13 cellular contexts compared by ENCODE assay signal in the genomic region with DNA sequence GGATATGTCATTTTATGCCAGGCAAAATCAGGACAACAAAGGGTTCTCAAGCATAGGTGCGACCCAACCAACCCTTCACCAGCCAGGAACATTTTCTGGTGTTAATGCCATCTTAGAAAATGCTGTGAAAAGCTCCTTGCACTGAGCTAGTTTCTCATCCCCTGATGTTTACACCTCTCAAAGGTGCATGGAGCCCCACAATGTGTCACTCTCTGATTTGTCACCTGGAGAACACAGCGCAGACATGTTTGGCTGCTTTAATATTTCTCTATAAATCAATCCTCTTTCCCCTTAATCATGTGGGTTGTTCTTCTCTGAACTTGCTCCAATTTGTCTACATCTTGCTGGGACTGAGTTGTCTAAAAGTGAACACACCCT.
DNase-seq lines count a peak whose midpoint lies in the region; ATAC-seq and TF ChIP-seq lines count a peak whose summit lies in the region.
"Had no signal": no experiment of that assay in that cellular context is flagged by ENCODE, and none has a peak within 500 bp of the region (broad histone marks: within the 10 kb centered on the region; RNA-seq: fewer than 3 reads in every experiment).

No MANE protein-coding gene starts in this region.

- peaks cover 15 to 38% of the 10 kb centered on the region in 2 donors for H3K27me3 Mint-ChIP-seq in natural killer cell (ENCODE audit: low read depth in 2 of 2)
- H3K27me3 Mint-ChIP-seq in natural killer cell treated with Interleukin-12 subunit alpha and Interleukin-12 subunit beta and Interleukin-15 and Interleukin-18, amount 100 ng/mL, for 72 hours, result peaks cover 22 to 44% of the 10 kb centered on the region in 2 donors
- H3K27me3 Mint-ChIP-seq in T-cell, result peaks cover 0 to 6% of the 10 kb centered on the region in 2 donors

- POLR2A ChIA-PET in T-cell (lab: Charles Lee), result interaction anchor here in 1 of 2 donors (0.5 kb wide), 1 partner anchor 911 kb away, joined by 3 read pairs; no protein-coding TSS in a partner anchor

- intact Hi-C loops in natural killer cell (cut with micrococcal nuclease), result loop anchor here (2.0 kb wide), 1 partner anchor 974 kb away; no protein-coding TSS in a partner anchor
- intact Hi-C loops in esophagus squamous epithelium (cut with DNase I), result no loop called here

- H3K36me3 Mint-ChIP-seq in natural killer cell (no peaks in the 10 kb centered on the region), T-cell (no peaks in the 10 kb centered on the region)
- H3K36me3 Mint-ChIP-seq in natural killer cell treated with Interleukin-12 subunit alpha and Interleukin-12 subunit beta and Interleukin-15 and Interleukin-18, amount 100 ng/mL, for 72 hours, result no peaks in the 10 kb centered on the region
- H3K36me3 Mint-ChIP-seq: brain had no signal

- ATAC-seq in natural killer cell (no peak), T-cell (replicated peaks in 1 of 4) (peak in 2 of 4 experiments; percentile 13 to 22), HG03378 (IDR thresholded peaks at IDR 0.05; ENCODE audit: unreplicated experiment) (no peak)
- ATAC-seq in natural killer cell treated with Interleukin-12 subunit alpha and Interleukin-12 subunit beta and Interleukin-15 and Interleukin-18, amount 100 ng/mL, for 72 hours, result no peak

- H3K4me1 Mint-ChIP-seq in natural killer cell (no peaks in the 10 kb centered on the region), T-cell (peaks cover 29 to 43% (median 29%) of the 10 kb centered on the region in 3 donors)
- H3K4me1 Mint-ChIP-seq in natural killer cell treated with Interleukin-12 subunit alpha and Interleukin-12 subunit beta and Interleukin-15 and Interleukin-18, amount 100 ng/mL, for 72 hours (ENCODE audit: low read depth in 2 of 2), result peaks cover 3 to 13% of the 10 kb centered on the region in 2 donors

- no peak for TF ChIP-seq POLR2A in esophagus squamous epithelium (IDR thresholded peaks at IDR 0.05)
- no peak for TF ChIP-seq POLR2A in suprapubic skin (IDR thresholded peaks at IDR 0.05)

- no peaks in the 10 kb centered on the region for H3K27me3 ChIP-seq in esophagus squamous epithelium
- no peaks in the 10 kb centered on the region for H3K27me3 ChIP-seq in suprapubic skin

- H3K4me1 ChIP-seq in esophagus squamous epithelium (peaks cover 0 to 25% (median 4%) of the 10 kb centered on the region in 3 donors), suprapubic skin (peaks cover 15% of the 10 kb centered on the region)

- WGBS in esophagus squamous epithelium, 2 donors, result 81 to 85% methylated on average over 2 of the region's 2 CpGs
- 53% methylated on average over 2 of the region's 2 CpGs for WGBS in suprapubic skin

- H3K4me3 Mint-ChIP-seq in natural killer cell (peak overlapping the region; percentile 17), T-cell (peak overlapping the region; percentile 62 to 64 (median 63))
- H3K4me3 Mint-ChIP-seq in natural killer cell treated with Interleukin-12 subunit alpha and Interleukin-12 subunit beta and Interleukin-15 and Interleukin-18, amount 100 ng/mL, for 72 hours, result no peak overlapping the region
- H3K4me3 Mint-ChIP-seq: dendritic cell treated with granulocyte-macrophage colony-stimulating factor and Interleukin-4, amounts not matched to agents 40 ng/mL and 50 ng/mL, for 4 days had no signal

- H3K9me3 Mint-ChIP-seq in natural killer cell (no peaks in the 10 kb centered on the region), T-cell (no peaks in the 10 kb centered on the region)
- H3K9me3 Mint-ChIP-seq in natural killer cell treated with Interleukin-12 subunit alpha and Interleukin-12 subunit beta and Interleukin-15 and Interleukin-18, amount 100 ng/mL, for 72 hours, result no peaks in the 10 kb centered on the region
- H3K9me3 Mint-ChIP-seq: dendritic cell treated with granulocyte-macrophage colony-stimulating factor and Interleukin-4, amounts not matched to agents 40 ng/mL and 50 ng/mL, for 4 days had no signal

- no peaks in the 10 kb centered on the region for H3K9me3 ChIP-seq in esophagus squamous epithelium
- no peaks in the 10 kb centered on the region for H3K9me3 ChIP-seq in suprapubic skin

- CTCF ChIA-PET in T-cell (lab: Charles Lee), result interaction anchor here (0.6 to 2.7 kb wide), 8 partner anchors 8 to 971 kb away, joined by 3 to 20 read pairs (median 4); no protein-coding TSS in a partner anchor

- H3K4me3 ChIP-seq in esophagus squamous epithelium, result peak overlapping the region; percentile 6 to 48 (median 32)
- peak overlapping the region; percentile 39 for H3K4me3 ChIP-seq in suprapubic skin

- H3K27ac ChIP-seq in esophagus squamous epithelium (peak overlapping the region in 1 of 4 donors; percentile 9), suprapubic skin (no peak overlapping the region)
- H3K27ac ChIP-seq: heart left ventricle had no signal

- DNase-seq in natural killer cell, result no peak
- no peak for DNase-seq in natural killer cell treated with Interleukin-12 subunit alpha and Interleukin-12 subunit beta and Interleukin-15 and Interleukin-18, amount 100 ng/mL, for 72 hours (ENCODE audit: low spot score)
- DNase-seq in T-cell, result no peak
- no peak for DNase-seq in esophagus squamous epithelium (lab: John Stamatoyannopoulos, UW)
- DNase-seq in suprapubic skin (ENCODE audit: low spot score in 2 of 2), result no peak
- DNase-seq in amygdala (lab: John Stamatoyannopoulos, UW), result no peak
- no peak for DNase-seq in NCI-H510A treated with DMSO at 0.1 percent for 48 hours (lab: John Stamatoyannopoulos, UW)
- DNase-seq: IMR-90 had no signal

- H3K27ac Mint-ChIP-seq in natural killer cell (no peak overlapping the region), T-cell (peak overlapping the region; percentile 76 to 80)
- no peak overlapping the region for H3K27ac Mint-ChIP-seq in natural killer cell treated with Interleukin-12 subunit alpha and Interleukin-12 subunit beta and Interleukin-15 and Interleukin-18, amount 100 ng/mL, for 72 hours
- H3K27ac Mint-ChIP-seq: activated T-helper 2 cell treated with anti-CD3 and anti-CD28 coated beads, Interferon-gamma antibody, Interleukin-2, Interleukin-4, amounts not matched to agents 10 μg/mL and 5 μg/mL and 100 μg/mL, durations not matched to agents 14 hours and 24 hours and 36 hours; dendritic cell treated with granulocyte-macrophage colony-stimulating factor and Interleukin-4, amounts not matched to agents 40 ng/mL and 50 ng/mL, for 4 days had no signal

- TF ChIP-seq CTCF in natural killer cell (IDR thresholded peaks at IDR 0.05), result no peak
- no peak for TF ChIP-seq CTCF in esophagus squamous epithelium (IDR thresholded peaks at IDR 0.05)
- TF ChIP-seq CTCF in suprapubic skin (IDR thresholded peaks at IDR 0.05), result no peak

- TF ChIP-seq EP300 in suprapubic skin (IDR thresholded peaks at IDR 0.05), result no peak

- H3K36me3 ChIP-seq in esophagus squamous epithelium, result no peaks in the 10 kb centered on the region
- no peaks in the 10 kb centered on the region for H3K36me3 ChIP-seq in suprapubic skin
- H3K36me3 ChIP-seq: heart left ventricle had no signal

Comparison
In these comparisons a context has a peak if more than half of its experiments do, and no peak if none do; other contexts are left out.
1. H3K27ac Mint-ChIP-seq: peak in T-cell (2 of 2); none in natural killer cell (0 of 2) and natural killer cell treated with Interleukin-12 subunit alpha and Interleukin-12 subunit beta and Interleukin-15 and Interleukin-18, amount 100 ng/mL, for 72 hours (0 of 2).